29 cellular contexts compared by ENCODE assay signal in genomic region chr15:40222146-40222545, GRCh38. TPM values are rescaled to one million over a fixed set of nuclear protein-coding genes. Genes with fewer than 3 reads are reported as not detected.
"Had no signal": no experiment of that assay in that cellular context is flagged by ENCODE, and none has a peak within 500 bp of the region (broad histone marks: within the 10 kb centered on the region; RNA-seq: fewer than 3 reads in every experiment).

No MANE protein-coding gene starts in this region.

- H3K4me1 Mint-ChIP-seq: nephron; neural progenitor cell; stimulated activated naive B cell treated with anti-CD40 and anti-IgM and Interleukin-4, amounts not matched to agents 10 μg/mL and 1 μg/mL and 100 μg/mL, for 72 hours had no signal

- H3K36me3 ChIP-seq: ovary, stomach, thoracic aorta, thyroid gland, tibial nerve, upper lobe of right lung, vagina had no signal

- H3K9me3 Mint-ChIP-seq: naive thymus-derived CD4-positive, alpha-beta T cell; natural killer cell; nephron; neural progenitor cell; stimulated activated effector memory CD8-positive, alpha-beta T cell treated with anti-CD3 and anti-CD28 coated beads, Interleukin-12 subunit alpha, Interleukin-12 subunit beta, amount 100 ng/mL, for 72 hours; stimulated activated naive B cell treated with anti-CD40 and anti-IgM and Interleukin-4, amounts not matched to agents 10 μg/mL and 1 μg/mL and 100 μg/mL, for 72 hours; stimulated activated naive CD8-positive, alpha-beta T cell treated with anti-CD3 and anti-CD28 coated beads, Interleukin-15, Interleukin-2, amounts not matched to agents 100 ng/mL and 50 ng/mL, for 24 hours; type B pancreatic cell had no signal

- H3K4me3 ChIP-seq: neural progenitor cell, ovary, psoas muscle, skin epidermis, stomach, thoracic aorta, thyroid gland, tibial nerve, upper lobe of right lung, vagina had no signal

- H3K27me3 ChIP-seq: neural progenitor cell, ovary, stomach, thyroid gland, tibial nerve, upper lobe of right lung, vagina had no signal

- H3K36me3 Mint-ChIP-seq: natural killer cell had no signal

- H2AFZ ChIP-seq: neural progenitor cell, parathyroid adenoma had no signal

- H3K27ac Mint-ChIP-seq: natural killer cell; nephron; neural progenitor cell; stimulated activated effector memory CD8-positive, alpha-beta T cell treated with anti-CD3 and anti-CD28 coated beads, Interleukin-12 subunit alpha, Interleukin-12 subunit beta, amount 100 ng/mL, for 72 hours; stimulated activated naive B cell treated with anti-CD40 and anti-IgM and Interleukin-4, amounts not matched to agents 10 μg/mL and 1 μg/mL and 100 μg/mL, for 72 hours; stimulated activated naive CD8-positive, alpha-beta T cell treated with anti-CD3 and anti-CD28 coated beads, Interleukin-15, Interleukin-2, amounts not matched to agents 100 ng/mL and 50 ng/mL, for 24 hours; type B pancreatic cell had no signal

- H3K4me2 ChIP-seq: neural progenitor cell had no signal

- H3K9me3 ChIP-seq: ovary, psoas muscle, stomach, thoracic aorta, thyroid gland, tibial nerve, upper lobe of right lung, vagina had no signal

- DNase-seq: naive thymus-derived CD4-positive, alpha-beta T cell; natural killer cell; occipital lobe; ovary; posterior cingulate gyrus; psoas muscle; right cardiac atrium; stimulated activated CD4-positive, alpha-beta T cell treated with anti-CD3 and anti-CD28 coated beads, Interleukin-15, amount 100 ng/mL, for 24 hours; stimulated activated CD4-positive, alpha-beta T cell treated with anti-CD3 and anti-CD28 coated beads, Interleukin-2, amount 100 ng/mL, for 24 hours; stimulated activated CD4-positive, alpha-beta T cell treated with anti-CD3 and anti-CD28 coated beads, Interleukin-2, amount 100 ng/mL, for 48 hours; stimulated activated CD4-positive, alpha-beta T cell treated with anti-CD3 and anti-CD28 coated beads, Interleukin-4, amount 100 ng/mL, for 24 hours; stimulated activated naive B cell treated with anti-CD40 and anti-IgM and Interleukin-4, amounts not matched to agents 10 μg/mL and 1 μg/mL and 100 μg/mL, for 72 hours; stimulated activated naive CD4-positive, alpha-beta T cell treated with Interleukin-2 at 50 U/mL for 16 hours; stomach; upper lobe of right lung had no signal

- H3K4me3 Mint-ChIP-seq: naive thymus-derived CD4-positive, alpha-beta T cell; natural killer cell; nephron; neural progenitor cell; stimulated activated effector memory CD8-positive, alpha-beta T cell treated with anti-CD3 and anti-CD28 coated beads, Interleukin-12 subunit alpha, Interleukin-12 subunit beta, amount 100 ng/mL, for 72 hours; stimulated activated naive B cell treated with anti-CD40 and anti-IgM and Interleukin-4, amounts not matched to agents 10 μg/mL and 1 μg/mL and 100 μg/mL, for 72 hours; stimulated activated naive CD8-positive, alpha-beta T cell treated with anti-CD3 and anti-CD28 coated beads, Interleukin-15, Interleukin-2, amounts not matched to agents 100 ng/mL and 50 ng/mL, for 24 hours; type B pancreatic cell had no signal

- ATAC-seq: naive thymus-derived CD4-positive, alpha-beta T cell; natural killer cell; psoas muscle; right cardiac atrium; sciatic nerve; stimulated activated effector memory CD8-positive, alpha-beta T cell treated with anti-CD3 and anti-CD28 coated beads, Interleukin-12 subunit alpha, Interleukin-12 subunit beta, amount 100 ng/mL, for 72 hours; stimulated activated naive B cell treated with anti-CD40 and anti-IgM and Interleukin-4, amounts not matched to agents 10 μg/mL and 1 μg/mL and 100 μg/mL, for 72 hours; upper lobe of right lung had no signal

- H3K9ac ChIP-seq: neural progenitor cell, parathyroid adenoma had no signal

- H3K27me3 Mint-ChIP-seq: naive thymus-derived CD4-positive, alpha-beta T cell; progenitor cell of endocrine pancreas; stimulated activated naive B cell treated with anti-CD40 and anti-IgM and Interleukin-4, amounts not matched to agents 10 μg/mL and 1 μg/mL and 100 μg/mL, for 72 hours; stimulated activated naive CD8-positive, alpha-beta T cell treated with anti-CD3 and anti-CD28 coated beads, Interleukin-15, Interleukin-2, amounts not matched to agents 100 ng/mL and 50 ng/mL, for 24 hours; type B pancreatic cell had no signal

- H3K27ac ChIP-seq: neural progenitor cell, ovary, parathyroid adenoma, psoas muscle, skin epidermis, stomach, thoracic aorta, thyroid gland, tibial nerve, upper lobe of right lung, vagina had no signal

- H3K4me1 ChIP-seq: neural progenitor cell, parathyroid adenoma, psoas muscle, stomach, thyroid gland, tibial nerve, upper lobe of right lung, vagina had no signal

- H3K79me2 ChIP-seq: parathyroid adenoma had no signal

RNA-seq across cellular contexts. Expression of gene PAK6, which starts 16.7 kb away (rescaled TPM):
- total RNA-seq: osteoblast had no signal
- polyA plus RNA-seq: naive thymus-derived CD4-positive, alpha-beta T cell had no signal
